10 cellular contexts compared by ENCODE assay signal in genomic region chr16:84751947-84752346, GRCh38. TPM values are rescaled to one million over a fixed set of nuclear protein-coding genes. Genes with fewer than 3 reads are reported as not detected.
DNase-seq lines count a peak whose midpoint lies in the region; ATAC-seq and TF ChIP-seq lines count a peak whose summit lies in the region.
"Had no signal": no experiment of that assay in that cellular context is flagged by ENCODE, and none has a peak within 500 bp of the region (broad histone marks: within the 10 kb centered on the region; RNA-seq: fewer than 3 reads in every experiment).

No MANE protein-coding gene starts in this region.

- POLR2A ChIA-PET in CD4-positive, alpha-beta memory T cell (lab: Charles Lee; ENCODE audit: partially characterized antibody): interaction anchor here (1.4 to 5.6 kb wide), 3 partner anchors 12 to 200 kb away, joined by 3 to 45 read pairs (median 4); no protein-coding TSS in a partner anchor

- H3K36me3 ChIP-seq in CD4-positive, alpha-beta memory T cell (ENCODE audit: insufficient read depth, low read length): no peaks in the 10 kb centered on the region
- peaks cover 28% of the 10 kb centered on the region for H3K36me3 ChIP-seq in OCI-LY3 (replicated peaks; ENCODE audit: low read depth, low read length)
- H3K36me3 ChIP-seq in ascending aorta: no peaks in the 10 kb centered on the region

- H3K4me1 ChIP-seq in CD4-positive, alpha-beta memory T cell (ENCODE audit: insufficient read depth, low read length): peaks cover 60% of the 10 kb centered on the region
- H3K4me1 ChIP-seq in OCI-LY3 (ENCODE audit: low read length) (peaks cover 55% of the 10 kb centered on the region), ascending aorta (peaks cover 0 to 4% of the 10 kb centered on the region in 2 donors)
- H3K4me1 ChIP-seq: SJCRH30 had no signal

- H3K4me2 ChIP-seq in OCI-LY3 (ENCODE audit: low read length): peak overlapping the region; percentile 84

- no peaks in the 10 kb centered on the region for H3K27me3 ChIP-seq in CD4-positive, alpha-beta memory T cell (ENCODE audit: insufficient read depth, low read length)
- H3K27me3 ChIP-seq in OCI-LY3 (ENCODE audit: low read depth, low read length) (no peaks in the 10 kb centered on the region), ascending aorta (no peaks in the 10 kb centered on the region)
- H3K27me3 ChIP-seq: SJCRH30 had no signal

- no peaks in the 10 kb centered on the region for H3K9me3 Mint-ChIP-seq in CD4-positive, alpha-beta memory T cell

- H3K27ac Mint-ChIP-seq in CD4-positive, alpha-beta memory T cell: peak overlapping the region; percentile 1 to 86 (median 72)

- no peak overlapping the region for H2AFZ ChIP-seq in OCI-LY3 (ENCODE audit: low read depth, low read length)

- intact Hi-C loops in CD4-positive, alpha-beta memory T cell (cut with micrococcal nuclease): no loop called here
- intact Hi-C loops in ascending aorta (cut with DNase I): loop anchor here (10.0 kb wide), 1 partner anchor 323 kb away; no protein-coding TSS in a partner anchor

- TF ChIP-seq CTCF in OCI-LY3 (IDR thresholded peaks at IDR 0.05; ENCODE audit: low read depth, low read length): no peak
- no peak for TF ChIP-seq CTCF in fibroblast of mammary gland (conservative IDR thresholded peaks at IDR 0.05; ENCODE audit: control insufficient read depth, insufficient read depth, low read depth, low read length)
- TF ChIP-seq CTCF in ascending aorta (IDR thresholded peaks at IDR 0.05): no peak

- H3K27ac ChIP-seq in CD4-positive, alpha-beta memory T cell (ENCODE audit: low read depth, low read length): no peak overlapping the region
- H3K27ac ChIP-seq in OCI-LY3 (ENCODE audit: low read length): peak overlapping the region; percentile 80
- no peak overlapping the region for H3K27ac ChIP-seq in ascending aorta
- H3K27ac ChIP-seq: SJCRH30 had no signal

- H3K36me3 Mint-ChIP-seq in CD4-positive, alpha-beta memory T cell: peaks cover 0 to 12% of the 10 kb centered on the region in 2 donors

- peaks cover 49 to 76% (median 65%) of the 10 kb centered on the region in 4 donors for H3K4me1 Mint-ChIP-seq in CD4-positive, alpha-beta memory T cell

- ATAC-seq in GM21447 (IDR thresholded peaks at IDR 0.05; ENCODE audit: unreplicated experiment) (peak; percentile 44), GM19397 (IDR thresholded peaks at IDR 0.05; ENCODE audit: unreplicated experiment) (no peak)

- peaks cover 94% of the 10 kb centered on the region for H3K79me2 ChIP-seq in OCI-LY3 (ENCODE audit: low read length)

- H3K4me3 Mint-ChIP-seq in CD4-positive, alpha-beta memory T cell: peak overlapping the region in 3 of 8 donors; percentile 0 to 71 (median 3)

- CTCF ChIA-PET in CD4-positive, alpha-beta memory T cell (lab: Charles Lee; ENCODE audit: partially characterized antibody): interaction anchor here (1.9 to 8.7 kb wide), 6 partner anchors 12 to 219 kb away, joined by 8 to 289 read pairs (median 80); no protein-coding TSS in a partner anchor

- H3K4me3 ChIP-seq in CD4-positive, alpha-beta memory T cell (ENCODE audit: low read length in 2 of 2): no peak overlapping the region
- H3K4me3 ChIP-seq in OCI-LY3 (ENCODE audit: low read length) (peak overlapping the region; percentile 62), fibroblast of mammary gland (ENCODE audit: control insufficient read depth, low read depth, low read length) (no peak overlapping the region), ascending aorta (no peak overlapping the region)
- H3K4me3 ChIP-seq: SJCRH30 had no signal

- H3K9ac ChIP-seq in OCI-LY3 (ENCODE audit: low read length): peak overlapping the region; percentile 31; the same call in 1 of the 2 replicates

- no peaks in the 10 kb centered on the region for H3K27me3 Mint-ChIP-seq in CD4-positive, alpha-beta memory T cell

- peaks cover 94% of the 10 kb centered on the region for H4K20me1 ChIP-seq in OCI-LY3 (ENCODE audit: insufficient read depth, low read length)

- H3K9me3 ChIP-seq in CD4-positive, alpha-beta memory T cell (ENCODE audit: control insufficient read depth in 1 of 2, low read length in 2 of 2): no peaks in the 10 kb centered on the region
- no peaks in the 10 kb centered on the region for H3K9me3 ChIP-seq in OCI-LY3 (ENCODE audit: insufficient read depth, low read length)
- no peaks in the 10 kb centered on the region for H3K9me3 ChIP-seq in ascending aorta
- H3K9me3 ChIP-seq: SJCRH30 had no signal

- DNase-seq in CD4-positive, alpha-beta memory T cell: no peak
- DNase-seq in fibroblast of mammary gland (ENCODE audit: low read depth) (peak; percentile 61), ascending aorta (ENCODE audit: low spot score in 2 of 2) (no peak), hippocampal formation (lab: John Stamatoyannopoulos, UW) (no peak), LoVo (ENCODE audit: low spot score) (no peak)
- DNase-seq: GOT3, SJCRH30 had no signal

RNA-seq across cellular contexts. Expression of gene USP10, which starts 52.1 kb away (rescaled TPM):
- 10 to 100 TPM; 89.0 to 93.2 TPM for total RNA-seq in CD4-positive, alpha-beta memory T cell
- 100 to 1,000 TPM; 269 to 419 TPM for polyA plus RNA-seq in CD4-positive, alpha-beta memory T cell
- total RNA-seq in ascending aorta: 27.8 TPM
